In genomic region chr2:206160807-206161179, GRCh38 we compare ENCODE assay signal across 8 cellular contexts. TPM values are rescaled to one million over a fixed set of nuclear protein-coding genes. Genes with fewer than 3 reads are reported as not detected.
DNase-seq lines count a peak whose midpoint lies in the region; ATAC-seq and TF ChIP-seq lines count a peak whose summit lies in the region.

No MANE protein-coding gene starts in this region.

- peaks cover 0 to 3% (median 0%) of the 10 kb centered on the region in 7 donors for H3K9me3 Mint-ChIP-seq in naive B cell

- peaks cover 29% of the 10 kb centered on the region for H3K4me1 ChIP-seq in Karpas-422 (ENCODE audit: low read length)
- peaks cover 31% of the 10 kb centered on the region for H3K4me1 ChIP-seq in mammary epithelial cell (ENCODE audit: insufficient read depth, low read length)

- H2AFZ ChIP-seq in Karpas-422 (ENCODE audit: low read length) (no peak overlapping the region), mammary epithelial cell (ENCODE audit: low read depth, low read length) (no peak overlapping the region)

- peak overlapping the region; percentile 93 to 100 (median 99) for H3K4me3 Mint-ChIP-seq in naive B cell

- H3K4me3 ChIP-seq in AG10803 (ENCODE audit: low read length) (peak overlapping the region; percentile 84), Karpas-422 (ENCODE audit: low read length) (peak overlapping the region; percentile 75), mammary epithelial cell (replicated peaks in 1 of 3; ENCODE audit: insufficient read depth in 1 of 3, low read depth in 2 of 3, low read length in 3 of 3) (peak overlapping the region; percentile 84 to 95 (median 86))

- peaks cover 41% of the 10 kb centered on the region for H3K36me3 ChIP-seq in Karpas-422 (ENCODE audit: insufficient read depth, low read length)
- peaks cover 28% of the 10 kb centered on the region for H3K36me3 ChIP-seq in mammary epithelial cell (ENCODE audit: insufficient read depth, low read length)

- WGBS in mammary epithelial cell (ENCODE audit: low coverage, missing lambda C conversion rate) = 46% methylated on average over 2 of the region's 2 CpGs

- no peaks in the 10 kb centered on the region for H3K27me3 Mint-ChIP-seq in naive B cell

- H3K9me2 ChIP-seq in Karpas-422 (replicated peaks; ENCODE audit: insufficient read depth, low read length) = no peaks in the 10 kb centered on the region

- H3K27ac ChIP-seq in Karpas-422 (ENCODE audit: low read length) = peak overlapping the region; percentile 81
- H3K27ac ChIP-seq in mammary epithelial cell (ENCODE audit: insufficient read depth, low read depth, low read length) = peak overlapping the region; percentile 77

- intact Hi-C loops in mammary epithelial cell (cut with micrococcal nuclease) = loop anchor here (5.0 kb wide), 1 partner anchor 52 kb away; a partner anchor contains a TSS

- DNase-seq in AG10803 (ENCODE audit: low read depth) (no peak), Karpas-422 (no peak), mammary epithelial cell (no peak), naive B cell (no peak), NCI-H774 (lab: John Stamatoyannopoulos, UW) (no peak), NOMO-1 treated with DMSO at 0.1 percent for 48 hours (lab: John Stamatoyannopoulos, UW; ENCODE audit: unreplicated experiment) (no peak), superior temporal gyrus (ENCODE audit: extremely low spot score) (no peak), HPDE6-E6E7 (ENCODE audit: extremely low spot score) (no peak)

- H3K27me3 ChIP-seq in Karpas-422 (ENCODE audit: low read length) = no peaks in the 10 kb centered on the region
- no peaks in the 10 kb centered on the region for H3K27me3 ChIP-seq in mammary epithelial cell (ENCODE audit: insufficient read depth, low read length)

- H4K20me1 ChIP-seq in Karpas-422 (ENCODE audit: insufficient read depth, low read depth, low read length) (peaks cover 9% of the 10 kb centered on the region; the same call in 1 of the 2 replicates), mammary epithelial cell (ENCODE audit: insufficient read depth, low read length) (no peaks in the 10 kb centered on the region)

- CTCF ChIA-PET in mammary epithelial cell (lab: Charles Lee; ENCODE audit: low non-redundant PET) = no interaction called here

- peaks cover 59% of the 10 kb centered on the region for H3K79me2 ChIP-seq in Karpas-422 (ENCODE audit: low read length)
- H3K79me2 ChIP-seq in mammary epithelial cell (ENCODE audit: insufficient read depth, low read length) = peaks cover 73% of the 10 kb centered on the region

- peak overlapping the region; percentile 74 for H3K4me2 ChIP-seq in Karpas-422 (ENCODE audit: low read depth, low read length, poor library complexity, severe bottlenecking)
- H3K4me2 ChIP-seq in mammary epithelial cell (ENCODE audit: insufficient read depth, low read depth, low read length) = peak overlapping the region; percentile 93

- H3K9me3 ChIP-seq in Karpas-422 (ENCODE audit: low read length) (no peaks in the 10 kb centered on the region), mammary epithelial cell (replicated peaks; ENCODE audit: insufficient read depth, low read length) (no peaks in the 10 kb centered on the region)

- peaks cover 6 to 8% of the 10 kb centered on the region in 2 donors for H3K36me3 Mint-ChIP-seq in naive B cell

- peak overlapping the region in 5 of 6 donors; percentile 40 to 99 (median 99) for H3K27ac Mint-ChIP-seq in naive B cell

- no TSS peak for BruUV-seq in mammary epithelial cell (replicated peaks; lab: Mats Ljungman, UMichigan)

- ATAC-seq in naive B cell (ENCODE audit: low read depth in 2 of 2) = no peak

- no peak for TF ChIP-seq CTCF in AG10803 (conservative IDR thresholded peaks at IDR 0.05; ENCODE audit: low read length)
- TF ChIP-seq CTCF in mammary epithelial cell (conservative IDR thresholded peaks at IDR 0.05 in 1 of 2, IDR thresholded peaks at IDR 0.05 in 1 of 2; ENCODE audit: extremely low read depth in 1 of 2, insufficient read depth in 1 of 2, low read depth in 1 of 2, low read length in 2 of 2) = no peak

- peaks cover 20 to 54% (median 51%) of the 10 kb centered on the region in 3 donors for H3K4me1 Mint-ChIP-seq in naive B cell

- in situ Hi-C loops in mammary epithelial cell (cut with MboI; ENCODE audit: low sequenced_read_pairs in 2 of 2) = loop anchor here in 1 of 2 donors (10.0 kb wide), 1 partner anchor 104 kb away; no protein-coding TSS in a partner anchor

- dilution Hi-C loops in mammary epithelial cell (cut with HindIII; ENCODE audit: low sequenced_read_pairs) = no loop called here

- peak overlapping the region; percentile 85 for H3K9ac ChIP-seq in Karpas-422 (ENCODE audit: low read length)
- H3K9ac ChIP-seq in mammary epithelial cell (ENCODE audit: insufficient read depth, low read length) = peak overlapping the region; percentile 95

RNA-seq across cellular contexts. Expression of gene EEF1B2, which starts 1.1 kb away (rescaled TPM):
- 588 and 786 TPM in 2 replicates for total RNA-seq in Karpas-422 (2014; rRNA removed; shearing (Covaris generic); ENCODE audit: low replicate concordance)
- total RNA-seq in mammary epithelial cell = 100 to 1,000 TPM; 390 to 583 TPM
- 638 TPM for polyA plus RNA-seq in mammary epithelial cell
- polyA minus RNA-seq in mammary epithelial cell = 218 TPM
- polyA plus RNA-seq in naive B cell (ENCODE audit: low read depth in 6 of 6) = 1,000 to 10,000 TPM in 4 of 6 donors, 100 to 1,000 TPM in 2; 884 to 1,277 (median 1,025) TPM

RNA-seq across cellular contexts. Expression of gene NDUFS1, which starts 1.5 kb away (rescaled TPM):
- total RNA-seq in Karpas-422 (2014; rRNA removed; shearing (Covaris generic); ENCODE audit: low replicate concordance) = 76.4 and 83.6 TPM in 2 replicates
- 10 to 100 TPM; 74.6 to 80.9 TPM for total RNA-seq in mammary epithelial cell
- polyA plus RNA-seq in mammary epithelial cell = 76.5 TPM
- 142 TPM for polyA minus RNA-seq in mammary epithelial cell
- 10 to 100 TPM; 26.3 to 35.4 (median 29.9) TPM for polyA plus RNA-seq in naive B cell (ENCODE audit: low read depth in 6 of 6)
